ENCODE assay signal across 19 cellular contexts in the genomic region with DNA sequence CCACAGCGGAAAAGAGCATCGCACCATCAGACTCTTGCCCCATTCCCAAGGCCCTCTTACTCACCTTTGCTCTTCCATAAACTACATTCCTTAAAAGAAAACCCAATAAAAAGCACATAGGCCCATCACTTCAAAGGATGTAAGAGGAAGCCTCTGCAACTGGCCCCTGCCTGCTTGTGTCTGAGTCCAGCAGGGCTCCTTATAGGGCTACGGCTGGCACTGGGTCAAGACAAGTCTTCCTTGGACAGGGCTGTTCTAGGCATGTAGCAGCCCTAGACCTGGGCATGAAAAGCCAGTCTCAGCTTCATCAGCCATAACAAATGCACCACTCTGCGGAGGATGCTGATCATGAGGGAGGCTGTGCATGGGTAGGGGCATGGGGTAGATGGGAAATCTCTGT.
DNase-seq lines count a peak whose midpoint lies in the region; ATAC-seq and TF ChIP-seq lines count a peak whose summit lies in the region.
"Had no signal": no experiment of that assay in that cellular context is flagged by ENCODE, and none has a peak within 500 bp of the region (broad histone marks: within the 10 kb centered on the region; RNA-seq: fewer than 3 reads in every experiment).

No MANE protein-coding gene starts in this region.

- no peaks in the 10 kb centered on the region for H3K9me3 Mint-ChIP-seq in endothelial cell (ENCODE audit: unreplicated experiment)
- H3K9me3 Mint-ChIP-seq in stimulated activated memory B cell treated with anti-CD40 and anti-IgM and Interleukin-4, amounts not matched to agents 10 μg/mL and 1 μg/mL and 100 μg/mL, for 72 hours = no peaks in the 10 kb centered on the region

- H3F3A ChIP-seq in smooth muscle cell (ENCODE audit: low read depth) = no peaks in the 10 kb centered on the region

- 58% methylated on average over 4 of the region's 4 CpGs for WGBS in mammary epithelial cell (ENCODE audit: low coverage, missing lambda C conversion rate)
- WGBS in gastroesophageal sphincter (ENCODE audit: low coverage in 1 of 2), 2 donors = 63 to 97% methylated on average over 2 of the region's 4 CpGs
- 75% methylated on average over 4 of the region's 4 CpGs for WGBS in smooth muscle cell (ENCODE audit: low lambda C conversion rate)

- H3K4me3 ChIP-seq in breast epithelium = no peak overlapping the region
- H3K4me3 ChIP-seq in mammary epithelial cell (replicated peaks in 1 of 3; ENCODE audit: insufficient read depth in 1 of 3, low read depth in 2 of 3, low read length in 3 of 3) = no peak overlapping the region
- H3K4me3 ChIP-seq in gastroesophageal sphincter = no peak overlapping the region
- no peak overlapping the region for H3K4me3 ChIP-seq in smooth muscle cell
- H3K4me3 ChIP-seq: BLaER1, GM23248, HAP-1 had no signal

- H3K27me3 ChIP-seq in breast epithelium (no peaks in the 10 kb centered on the region), mammary epithelial cell (ENCODE audit: insufficient read depth, low read length) (no peaks in the 10 kb centered on the region), gastroesophageal sphincter (peaks cover 3% of the 10 kb centered on the region), smooth muscle cell (ENCODE audit: low read depth) (no peaks in the 10 kb centered on the region)
- H3K27me3 ChIP-seq: BLaER1 had no signal

- ATAC-seq in stimulated activated memory B cell treated with anti-CD40 and anti-IgM and Interleukin-4, amounts not matched to agents 10 μg/mL and 1 μg/mL and 100 μg/mL, for 72 hours = peak; percentile 37
- no peak for ATAC-seq in gastroesophageal sphincter

- peak overlapping the region; percentile 19 to 26 for H3K27ac ChIP-seq in breast epithelium
- no peak overlapping the region for H3K27ac ChIP-seq in mammary epithelial cell (ENCODE audit: insufficient read depth, low read depth, low read length)
- no peak overlapping the region for H3K27ac ChIP-seq in gastroesophageal sphincter
- no peak overlapping the region for H3K27ac ChIP-seq in smooth muscle cell (ENCODE audit: low read depth)
- H3K27ac ChIP-seq: 22Rv1, BLaER1, GM23248 had no signal

- CTCF ChIA-PET in mammary epithelial cell (lab: Charles Lee; ENCODE audit: low non-redundant PET) = no interaction called here

- TF ChIP-seq EP300 in gastroesophageal sphincter (IDR thresholded peaks at IDR 0.05) = no peak

- H2AFZ ChIP-seq in mammary epithelial cell (ENCODE audit: low read depth, low read length) (no peak overlapping the region), smooth muscle cell (ENCODE audit: low read depth) (no peak overlapping the region)
- H2AFZ ChIP-seq: GM23248 had no signal

- no peak overlapping the region for H3K4me3 Mint-ChIP-seq in endothelial cell (ENCODE audit: unreplicated experiment)
- H3K4me3 Mint-ChIP-seq in stimulated activated memory B cell treated with anti-CD40 and anti-IgM and Interleukin-4, amounts not matched to agents 10 μg/mL and 1 μg/mL and 100 μg/mL, for 72 hours = no peak overlapping the region
- H3K4me3 Mint-ChIP-seq: B cell; CD14-positive monocyte; CD4-positive, alpha-beta T cell; CD8-positive, alpha-beta memory T cell; HFFc6 had no signal

- TF ChIP-seq POLR2A in breast epithelium (IDR thresholded peaks at IDR 0.05) = no peak
- TF ChIP-seq POLR2A in gastroesophageal sphincter (IDR thresholded peaks at IDR 0.05) = no peak

- peaks cover 6% of the 10 kb centered on the region for H3K27me3 Mint-ChIP-seq in endothelial cell (ENCODE audit: unreplicated experiment)
- peaks cover 47% of the 10 kb centered on the region for H3K27me3 Mint-ChIP-seq in stimulated activated memory B cell treated with anti-CD40 and anti-IgM and Interleukin-4, amounts not matched to agents 10 μg/mL and 1 μg/mL and 100 μg/mL, for 72 hours

- H3K4me1 ChIP-seq in breast epithelium (no peaks in the 10 kb centered on the region), mammary epithelial cell (ENCODE audit: insufficient read depth, low read length) (no peaks in the 10 kb centered on the region), gastroesophageal sphincter (no peaks in the 10 kb centered on the region), smooth muscle cell (ENCODE audit: low read depth) (peaks cover 6% of the 10 kb centered on the region)
- H3K4me1 ChIP-seq: BLaER1, HAP-1 had no signal

- peaks cover 40% of the 10 kb centered on the region for H3K4me1 Mint-ChIP-seq in endothelial cell (ENCODE audit: unreplicated experiment)
- H3K4me1 Mint-ChIP-seq in stimulated activated memory B cell treated with anti-CD40 and anti-IgM and Interleukin-4, amounts not matched to agents 10 μg/mL and 1 μg/mL and 100 μg/mL, for 72 hours = no peaks in the 10 kb centered on the region
- H3K4me1 Mint-ChIP-seq: B cell; CD8-positive, alpha-beta memory T cell had no signal

- H3K36me3 ChIP-seq in breast epithelium = no peaks in the 10 kb centered on the region
- H3K36me3 ChIP-seq in mammary epithelial cell (ENCODE audit: insufficient read depth, low read length) = no peaks in the 10 kb centered on the region
- no peaks in the 10 kb centered on the region for H3K36me3 ChIP-seq in gastroesophageal sphincter
- H3K36me3 ChIP-seq in smooth muscle cell (ENCODE audit: low read depth) = no peaks in the 10 kb centered on the region
- H3K36me3 ChIP-seq: BLaER1, HAP-1 had no signal

- no TSS peak for BruUV-seq in mammary epithelial cell (replicated peaks; lab: Mats Ljungman, UMichigan)

- H3K9me3 ChIP-seq in breast epithelium = no peaks in the 10 kb centered on the region
- no peaks in the 10 kb centered on the region for H3K9me3 ChIP-seq in mammary epithelial cell (replicated peaks; ENCODE audit: insufficient read depth, low read length)
- H3K9me3 ChIP-seq in gastroesophageal sphincter = no peaks in the 10 kb centered on the region
- H3K9me3 ChIP-seq in smooth muscle cell (replicated peaks; ENCODE audit: low read depth) = no peaks in the 10 kb centered on the region
- H3K9me3 ChIP-seq: BLaER1 had no signal

- dilution Hi-C loops in mammary epithelial cell (cut with HindIII; ENCODE audit: low sequenced_read_pairs) = loop anchor here (5.0 kb wide), 1 partner anchor 59 kb away; no protein-coding TSS in a partner anchor

- H3K27ac Mint-ChIP-seq in endothelial cell (ENCODE audit: unreplicated experiment) = peak overlapping the region; percentile 97
- no peak overlapping the region for H3K27ac Mint-ChIP-seq in stimulated activated memory B cell treated with anti-CD40 and anti-IgM and Interleukin-4, amounts not matched to agents 10 μg/mL and 1 μg/mL and 100 μg/mL, for 72 hours
- H3K27ac Mint-ChIP-seq: B cell; CD4-positive, alpha-beta T cell; CD8-positive, alpha-beta memory T cell; HFFc6 had no signal

- intact Hi-C loops in breast epithelium (cut with DNase I; ENCODE audit: low total_unique reads) = no loop called here
- intact Hi-C loops in mammary epithelial cell (cut with micrococcal nuclease) = no loop called here

- in situ Hi-C loops in mammary epithelial cell (cut with MboI; ENCODE audit: low sequenced_read_pairs in 2 of 2) = no loop called here

- peak in 1 of 2 donors; percentile 60 for DNase-seq in breast epithelium (ENCODE audit: low spot score in 2 of 2)
- no peak for DNase-seq in mammary epithelial cell
- DNase-seq in endothelial cell (ENCODE audit: low spot score) = no peak
- no peak for DNase-seq in smooth muscle cell (lab: John Stamatoyannopoulos, UW; ENCODE audit: unreplicated experiment)
- DNase-seq: CD4-positive, alpha-beta T cell; CD8-positive, alpha-beta memory T cell; DMS 273 treated with DMSO at 0.1 percent for 48 hours; DMS79; EL; GF-D8; GM23248; HFFc6 had no signal

- H3K9ac ChIP-seq in mammary epithelial cell (ENCODE audit: insufficient read depth, low read length) (no peak overlapping the region), smooth muscle cell (ENCODE audit: low read depth) (no peak overlapping the region)
- H3K9ac ChIP-seq: BLaER1, GM23248 had no signal

- TF ChIP-seq CTCF in breast epithelium (IDR thresholded peaks at IDR 0.05) = no peak
- TF ChIP-seq CTCF in mammary epithelial cell (conservative IDR thresholded peaks at IDR 0.05 in 1 of 2, IDR thresholded peaks at IDR 0.05 in 1 of 2; ENCODE audit: extremely low read depth in 1 of 2, insufficient read depth in 1 of 2, low read depth in 1 of 2, low read length in 2 of 2) = no peak
- TF ChIP-seq CTCF in endothelial cell (IDR thresholded peaks at IDR 0.05; ENCODE audit: unreplicated experiment) = no peak
- no peak for TF ChIP-seq CTCF in gastroesophageal sphincter (IDR thresholded peaks at IDR 0.05)
- no peak for TF ChIP-seq CTCF in smooth muscle cell (IDR thresholded peaks at IDR 0.05; ENCODE audit: borderline replicate concordance, insufficient read depth, poor library complexity, severe bottlenecking)

- no peaks in the 10 kb centered on the region for H3K79me2 ChIP-seq in mammary epithelial cell (ENCODE audit: insufficient read depth, low read length)
- H3K79me2 ChIP-seq in smooth muscle cell (ENCODE audit: low read depth) = no peaks in the 10 kb centered on the region

- H3K4me2 ChIP-seq in mammary epithelial cell (ENCODE audit: insufficient read depth, low read depth, low read length) = no peak overlapping the region
- H3K4me2 ChIP-seq in smooth muscle cell = no peak overlapping the region
- H3K4me2 ChIP-seq: BLaER1 had no signal

- H4K20me1 ChIP-seq in mammary epithelial cell (ENCODE audit: insufficient read depth, low read length) (no peaks in the 10 kb centered on the region), smooth muscle cell (ENCODE audit: low read depth) (no peaks in the 10 kb centered on the region)
- H4K20me1 ChIP-seq: BLaER1 had no signal

- no peaks in the 10 kb centered on the region for H3K36me3 Mint-ChIP-seq in endothelial cell (ENCODE audit: low read depth, unreplicated experiment)
- H3K36me3 Mint-ChIP-seq in stimulated activated memory B cell treated with anti-CD40 and anti-IgM and Interleukin-4, amounts not matched to agents 10 μg/mL and 1 μg/mL and 100 μg/mL, for 72 hours = no peaks in the 10 kb centered on the region
- H3K36me3 Mint-ChIP-seq: CD14-positive monocyte; CD8-positive, alpha-beta memory T cell had no signal

Comparison
In these comparisons a context has a peak if more than half of its experiments do, and no peak if none do; other contexts are left out.
1. H3K27ac ChIP-seq: peak in breast epithelium (2 of 2); none in mammary epithelial cell (single experiment), gastroesophageal sphincter (0 of 4) and smooth muscle cell (single experiment).